ENCODE assay signal across 20 cellular contexts in genomic region chr16:9366048-9366969, GRCh38.
DNase-seq lines count a peak whose midpoint lies in the region; ATAC-seq, FAIRE-seq and TF ChIP-seq lines count a peak whose summit lies in the region.
"Had no signal": no experiment of that assay in that cellular context is flagged by ENCODE, and none has a peak within 500 bp of the region (broad histone marks: within the 10 kb centered on the region; RNA-seq: fewer than 3 reads in every experiment).

No MANE protein-coding gene starts in this region.

- WGBS in heart right ventricle, 2 donors = 83 to 86% methylated on average over 8 of the region's 8 CpGs
- 82% methylated on average over 8 of the region's 8 CpGs for WGBS in right cardiac atrium
- 87% methylated on average over 8 of the region's 8 CpGs; no CpG with 5 or more reads in 1 of the 2 experiments for WGBS in H1 (ENCODE audit: extremely low coverage in 1 of 2, insufficient coverage in 1 of 2, insufficient read length in 1 of 2, insufficient replicate concordance in 2 of 2, low coverage in 1 of 2, low lambda C conversion rate in 2 of 2, missing lambda C conversion rate in 1 of 2), 2 experiments
- no CpG with 5 or more reads among the region's 8 CpGs for WGBS in neuronal stem cell (ENCODE audit: extremely low coverage in 2 of 2, insufficient read length in 2 of 2, insufficient replicate concordance in 1 of 2), 2 donors

- H2BK15ac ChIP-seq in H1 (ENCODE audit: low read length) = no peak overlapping the region
- H2BK15ac ChIP-seq in neuronal stem cell (ENCODE audit: low read length) = peak overlapping the region; percentile 16

- H2AK5ac ChIP-seq in H1 (ENCODE audit: low read depth, low read length) (peak overlapping the region; percentile 53; the same call in 1 of the 2 replicates), neuronal stem cell (ENCODE audit: low read depth, low read length) (no peak overlapping the region)

- H2BK5ac ChIP-seq in H1 (ENCODE audit: low read depth, low read length) (no peak overlapping the region), neuronal stem cell (ENCODE audit: low read length) (no peak overlapping the region)

- H4K5ac ChIP-seq in H1 (ENCODE audit: insufficient read length, low read depth, low read length) = no peak overlapping the region

- H2BK12ac ChIP-seq in H1 (ENCODE audit: low read depth, low read length) = no peak overlapping the region
- peak overlapping the region; percentile 75 for H2BK12ac ChIP-seq in neuronal stem cell (ENCODE audit: low read length)

- no peak overlapping the region for H3K56ac ChIP-seq in H1 (replicated peaks; ENCODE audit: insufficient read length, low read depth, low read length)

- ATAC-seq in heart right ventricle (no peak), right cardiac atrium (no peak), GM21423 (IDR thresholded peaks at IDR 0.05; ENCODE audit: unreplicated experiment) (no peak), HG02623 (IDR thresholded peaks at IDR 0.05; ENCODE audit: unreplicated experiment) (no peak), HG03432 (IDR thresholded peaks at IDR 0.05; ENCODE audit: unreplicated experiment) (no peak)
- ATAC-seq: PC-3 had no signal

- H3K18ac ChIP-seq in H1 (ENCODE audit: extremely low read depth, low read length) = no peak overlapping the region
- H3K18ac ChIP-seq in neuronal stem cell (ENCODE audit: low read length) = peak overlapping the region; percentile 63

- H3K23me2 ChIP-seq in H1 (ENCODE audit: low read depth, low read length) = no peaks in the 10 kb centered on the region

- H4K8ac ChIP-seq in H1 (ENCODE audit: extremely low read depth, insufficient read depth, low read length) = no peak overlapping the region
- no peak overlapping the region for H4K8ac ChIP-seq in neuronal stem cell (ENCODE audit: low read depth, low read length)

- POLR2A ChIA-PET in H1 (lab: Charles Lee; ENCODE audit: partially characterized antibody) = no interaction called here

- H2AFZ ChIP-seq in H1 (ENCODE audit: low read length) (no peak overlapping the region), neuronal stem cell (ENCODE audit: low read length) (no peak overlapping the region)

- H3K27me3 ChIP-seq in heart right ventricle (no peaks in the 10 kb centered on the region), right cardiac atrium (ENCODE audit: control insufficient read depth, insufficient read depth) (no peaks in the 10 kb centered on the region), H1 (replicated peaks in 1 of 4; ENCODE audit: control insufficient read depth in 3 of 4, extremely low read depth in 1 of 4, insufficient read depth in 3 of 4, low read length in 3 of 4) (no peaks in the 10 kb centered on the region; a peak in 1 of 7 replicates), neuronal stem cell (ENCODE audit: control insufficient read depth in 3 of 3, insufficient read depth in 3 of 3, low read depth in 1 of 3, low read length in 3 of 3) (peaks cover 0 to 4% (median 0%) of the 10 kb centered on the region in 3 experiments), tibial artery (no peaks in the 10 kb centered on the region)
- H3K27me3 ChIP-seq: BLaER1 had no signal

- TF ChIP-seq RAD21 in H1 (IDR thresholded peaks at IDR 0.05 in 1 of 2, conservative IDR thresholded peaks at IDR 0.05 in 1 of 2; ENCODE audit: low read depth in 2 of 2, low read length in 2 of 2) = no peak

- TF ChIP-seq POLR2A in H1 (IDR thresholded peaks at IDR 0.05; ENCODE audit: control extremely low read depth in 1 of 2, low read depth in 2 of 2, low read length in 2 of 2) = no peak

- no peak overlapping the region for H2BK20ac ChIP-seq in H1 (ENCODE audit: low read length)

- H4K91ac ChIP-seq in H1 (replicated peaks; ENCODE audit: insufficient read length, low read length) (no peak overlapping the region), neuronal stem cell (ENCODE audit: low read depth, low read length, poor library complexity) (no peak overlapping the region)

- TF ChIP-seq CTCF in heart right ventricle (IDR thresholded peaks at IDR 0.05) (no peak), H1 (IDR thresholded peaks at IDR 0.05; ENCODE audit: control extremely low read depth in 1 of 3, insufficient read depth in 1 of 3, low read depth in 1 of 3, low read length in 3 of 3) (no peak), tibial artery (IDR thresholded peaks at IDR 0.05) (no peak)

- H3K9ac ChIP-seq in H1 (replicated peaks in 1 of 4; ENCODE audit: extremely low read depth in 1 of 4, low read depth in 3 of 4, low read length in 3 of 4) = no peak overlapping the region
- H3K9ac ChIP-seq in neuronal stem cell (ENCODE audit: low read depth, low read length, poor library complexity) = peak overlapping the region; percentile 31
- H3K9ac ChIP-seq: BLaER1 had no signal

- no peaks in the 10 kb centered on the region for H3K79me1 ChIP-seq in H1 (ENCODE audit: low read depth, low read length)
- H3K79me1 ChIP-seq in neuronal stem cell (ENCODE audit: low read depth, low read length) = no peaks in the 10 kb centered on the region

- no peaks in the 10 kb centered on the region for H3K79me2 ChIP-seq in H1 (ENCODE audit: control insufficient read depth in 1 of 2, insufficient read depth in 2 of 2, low read length in 2 of 2)

- FAIRE-seq in H1 (lab: Jason Lieb, UNC) = no peak
- FAIRE-seq: A204.1, D721Med, HTR-8/SVneo had no signal

- no peak overlapping the region for H3K4me3 ChIP-seq in heart right ventricle
- no peak overlapping the region for H3K4me3 ChIP-seq in right cardiac atrium (ENCODE audit: low read length)
- no peak overlapping the region for H3K4me3 ChIP-seq in H1 (ENCODE audit: extremely low read depth in 1 of 4, insufficient read depth in 2 of 4, low read depth in 3 of 4, low read length in 4 of 4)
- no peak overlapping the region for H3K4me3 ChIP-seq in neuronal stem cell (ENCODE audit: low read length in 2 of 2)
- H3K4me3 ChIP-seq in tibial artery = no peak overlapping the region
- H3K4me3 ChIP-seq: BLaER1 had no signal

- no peaks in the 10 kb centered on the region for H4K20me1 ChIP-seq in H1 (replicated peaks in 1 of 2; ENCODE audit: control insufficient read depth in 1 of 2, insufficient read depth in 2 of 2, low read length in 2 of 2)
- H4K20me1 ChIP-seq: BLaER1 had no signal

- intact Hi-C loops in heart right ventricle (cut with DNase I) (no loop called here), right cardiac atrium (cut with DNase I) (no loop called here), tibial artery (cut with DNase I; ENCODE audit: low total_unique reads) (no loop called here)

- H3K27ac ChIP-seq in heart right ventricle (peak overlapping the region in 9 of 10 donors; percentile 17 to 79 (median 55)), right cardiac atrium (ENCODE audit: low read length) (no peak overlapping the region), H1 (ENCODE audit: low read depth, low read length) (no peak overlapping the region), neuronal stem cell (replicated peaks; ENCODE audit: low read length) (no peak overlapping the region), tibial artery (peak overlapping the region; percentile 76 to 82)
- H3K27ac ChIP-seq: BLaER1, HL-60 had no signal

- TF ChIP-seq EP300 in H1 (IDR thresholded peaks at IDR 0.05; ENCODE audit: borderline replicate concordance in 1 of 2, low read depth in 2 of 2, low read length in 2 of 2) = no peak

- H3K36me3 ChIP-seq in heart right ventricle (no peaks in the 10 kb centered on the region), H1 (ENCODE audit: control insufficient read depth in 2 of 4, insufficient read depth in 4 of 4, low read length in 3 of 4) (no peaks in the 10 kb centered on the region), neuronal stem cell (replicated peaks in 1 of 2; ENCODE audit: control insufficient read depth in 2 of 2, insufficient read depth in 2 of 2, low read length in 2 of 2) (no peaks in the 10 kb centered on the region), tibial artery (no peaks in the 10 kb centered on the region)
- H3K36me3 ChIP-seq: BLaER1 had no signal

- no peak overlapping the region for H3K14ac ChIP-seq in H1 (ENCODE audit: insufficient read length)
- H3K14ac ChIP-seq in neuronal stem cell (ENCODE audit: low read length) = no peak overlapping the region

- H3K4ac ChIP-seq in H1 (replicated peaks; ENCODE audit: insufficient read length, low read depth, low read length) = no peak overlapping the region
- H3K4ac ChIP-seq in neuronal stem cell (ENCODE audit: low read length) = no peak overlapping the region

- no peak for DNase-seq in heart right ventricle
- no peak for DNase-seq in right cardiac atrium
- no peak for DNase-seq in H1 (ENCODE audit: low read depth in 1 of 2, low spot score in 2 of 2)
- DNase-seq in neuronal stem cell (ENCODE audit: low spot score) = no peak
- no peak for DNase-seq in tibial artery
- DNase-seq: CD8-positive, alpha-beta memory T cell; DMS79; H9; NCI-H1436 treated with DMSO at 0.1 percent for 48 hours; NCI-H2081; NCI-H748 treated with DMSO at 0.1 percent for 48 hours; PC-3 had no signal

- peaks cover 0 to 2% (median 0%) of the 10 kb centered on the region in 11 donors for H3K9me3 ChIP-seq in heart right ventricle
- H3K9me3 ChIP-seq in right cardiac atrium (ENCODE audit: control insufficient read depth, low read length) = no peaks in the 10 kb centered on the region
- H3K9me3 ChIP-seq in H1 (ENCODE audit: insufficient read depth in 2 of 2, low read depth in 1 of 2, low read length in 1 of 2) = no peaks in the 10 kb centered on the region
- H3K9me3 ChIP-seq in neuronal stem cell (replicated peaks in 1 of 2; ENCODE audit: control insufficient read depth in 2 of 2, insufficient read depth in 1 of 2, low read depth in 1 of 2, low read length in 2 of 2) = no peaks in the 10 kb centered on the region
- no peaks in the 10 kb centered on the region for H3K9me3 ChIP-seq in tibial artery
- H3K9me3 ChIP-seq: BLaER1 had no signal

- H2BK120ac ChIP-seq in H1 (replicated peaks; ENCODE audit: low read depth, low read length) (no peak overlapping the region), neuronal stem cell (ENCODE audit: low read depth, low read length) (no peak overlapping the region)

- H3K4me1 ChIP-seq in heart right ventricle (peaks cover 0 to 22% (median 5%) of the 10 kb centered on the region in 9 donors), right cardiac atrium (ENCODE audit: control insufficient read depth, insufficient read depth, low read length) (no peaks in the 10 kb centered on the region), H1 (replicated peaks in 1 of 4; ENCODE audit: control insufficient read depth in 3 of 4, insufficient read depth in 4 of 4, low read length in 3 of 4) (no peaks in the 10 kb centered on the region; a peak in 1 of 7 replicates), neuronal stem cell (ENCODE audit: control insufficient read depth in 2 of 2, insufficient read depth in 1 of 2, low read depth in 1 of 2, low read length in 2 of 2) (peaks cover 0 to 3% of the 10 kb centered on the region in 2 donors), tibial artery (peaks cover 0 to 32% (median 25%) of the 10 kb centered on the region in 4 donors)
- H3K4me1 ChIP-seq: BLaER1 had no signal

- H3K4me2 ChIP-seq in H1 (ENCODE audit: insufficient read depth in 1 of 2, low read depth in 2 of 2, low read length in 2 of 2) = no peak overlapping the region
- H3K4me2 ChIP-seq in neuronal stem cell (ENCODE audit: insufficient read depth, low read length, poor library complexity, severe bottlenecking) = no peak overlapping the region
- H3K4me2 ChIP-seq: BLaER1 had no signal

- no peak overlapping the region for H3K23ac ChIP-seq in H1 (ENCODE audit: insufficient read length)
- peak overlapping the region; percentile 65 for H3K23ac ChIP-seq in neuronal stem cell (ENCODE audit: low read depth, low read length, poor library complexity)

- CTCF ChIA-PET in H1 (lab: Charles Lee; ENCODE audit: partially characterized antibody) = interaction anchor here (0.6 to 1.3 kb wide), 3 partner anchors 15 to 227 kb away, joined by 3 read pairs; no protein-coding TSS in a partner anchor

Comparison
In these comparisons a context has a peak if more than half of its experiments do, and no peak if none do; other contexts are left out.
1. H3K27ac ChIP-seq: peak in heart right ventricle (9 of 10) and tibial artery (2 of 2); none in right cardiac atrium (single experiment), H1 (single experiment) and neuronal stem cell (single experiment).